ENCODE assay signal across 8 cellular contexts in the genomic region with DNA sequence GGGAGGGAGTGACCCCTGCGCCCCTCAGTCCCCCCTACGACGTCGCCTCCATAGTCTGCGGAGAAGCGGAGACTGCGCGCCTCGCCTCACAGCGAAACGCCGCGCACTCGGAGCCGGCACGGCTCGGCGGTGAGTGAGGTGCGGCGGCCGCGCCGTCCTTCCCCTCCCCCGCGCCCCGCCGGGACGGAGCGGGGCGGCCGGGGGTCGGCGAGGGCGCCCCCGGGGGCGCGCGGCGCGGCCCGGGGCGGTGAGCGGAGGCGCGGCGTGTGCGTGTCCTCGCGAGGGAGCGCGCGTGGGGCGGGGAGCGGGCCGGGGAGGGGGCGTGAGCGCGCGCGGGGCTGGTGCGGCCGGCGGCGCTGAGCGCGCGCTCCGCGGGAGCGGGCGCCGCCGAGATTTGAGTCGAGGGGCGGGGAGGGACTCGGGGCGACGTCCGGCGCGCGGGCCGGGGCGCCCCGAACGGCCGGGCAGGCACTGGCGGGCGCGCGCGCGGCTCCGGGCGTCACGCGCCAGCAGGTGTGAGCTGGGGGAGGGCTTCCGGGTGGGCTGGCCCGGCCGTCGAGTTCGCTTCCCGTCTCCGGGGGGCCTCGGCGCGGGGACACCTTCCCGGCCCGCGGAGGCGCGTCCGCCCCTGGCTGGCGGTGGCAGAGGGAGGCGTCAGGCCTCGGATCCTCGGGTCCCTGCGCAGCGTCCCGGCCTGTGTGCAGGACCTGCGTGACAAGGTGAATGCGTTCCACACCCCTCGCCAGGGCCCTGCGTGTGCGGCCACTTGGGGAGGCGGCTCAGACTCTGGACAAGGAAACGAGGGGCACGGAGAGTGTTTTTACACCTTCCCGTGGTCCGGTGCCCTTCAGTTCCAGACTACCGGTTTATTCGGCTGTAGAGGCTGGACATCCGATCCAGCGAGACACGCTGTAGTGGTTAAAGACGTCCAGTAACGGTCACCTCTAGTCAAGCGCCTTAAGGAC. TPM values are rescaled to one million over a fixed set of nuclear protein-coding genes. Genes with fewer than 3 reads are reported as not detected.
DNase-seq lines count a peak whose midpoint lies in the region; ATAC-seq and TF ChIP-seq lines count a peak whose summit lies in the region.

No MANE protein-coding gene starts in this region.

- no peaks in the 10 kb centered on the region for H3K36me3 Mint-ChIP-seq in type B pancreatic cell

- peak overlapping the region; percentile 97 for H3K27ac Mint-ChIP-seq in type B pancreatic cell

- DNase-seq in SIG-M5 treated with dmso at 0.1 percent for 504 hours (lab: John Stamatoyannopoulos, UW; ENCODE audit: unreplicated experiment) (peak; percentile 19), SIG-M5 (lab: John Stamatoyannopoulos, UW) (no peak), RWPE1 (ENCODE audit: low spot score) (peak; percentile 31), cardiac septum (ENCODE audit: low spot score) (peak; percentile 83), posterior cingulate gyrus (peak in 8 of 10 donors; percentile 30 to 91 (median 48)), type B pancreatic cell (ENCODE audit: extremely low spot score, unreplicated experiment) (peak; percentile 74)
- DNase-seq in activated naive CD4-positive, alpha-beta T cell treated with Interleukin-2 at 50 U/mL for 16 hours, result peak; percentile 77

- POLR2A ChIA-PET in RWPE1 (lab: Yijun Ruan, JAX; ENCODE audit: low non-redundant PET), result interaction anchor here (0.6 kb wide), 1 partner anchor 309 kb away, joined by 4 read pairs; no protein-coding TSS in a partner anchor

- H3K4me1 Mint-ChIP-seq in type B pancreatic cell (ENCODE audit: unreplicated experiment), result peaks cover 7% of the 10 kb centered on the region

- CTCF ChIA-PET in RWPE1 (lab: Yijun Ruan, JAX), result interaction anchor here (1.1 kb wide), 1 partner anchor 510 kb away, joined by 3 read pairs; no protein-coding TSS in a partner anchor

- no peaks in the 10 kb centered on the region for H3K9me3 Mint-ChIP-seq in type B pancreatic cell

- H3K27me3 Mint-ChIP-seq in type B pancreatic cell, result peaks cover 16% of the 10 kb centered on the region

- TF ChIP-seq CTCF in RWPE1 (conservative IDR thresholded peaks at IDR 0.05; ENCODE audit: low read depth) (no peak), type B pancreatic cell (conservative IDR thresholded peaks at IDR 0.05) (no peak)

- intact Hi-C loops in cardiac septum (cut with DNase I) (loop anchor here (2.0 to 10.0 kb wide), 4 partner anchors 132 to 600 kb away; a partner anchor contains a TSS), posterior cingulate gyrus (cut with DNase I) (loop anchor here (2.0 to 5.0 kb wide), 2 partner anchors 134 to 302 kb away; a partner anchor contains a TSS)

- H3K4me3 Mint-ChIP-seq in type B pancreatic cell, result peak overlapping the region; percentile 98

- H3K27ac ChIP-seq in RWPE1, result peak overlapping the region; percentile 90

- ATAC-seq in HG03064 (IDR thresholded peaks at IDR 0.05; ENCODE audit: low read depth, unreplicated experiment), result peak; percentile 22

RNA-seq across cellular contexts. Expression of a gene that starts 50.4 kb away (rescaled TPM):
- total RNA-seq in cardiac septum (2.3 TPM), type B pancreatic cell (ENCODE audit: low replicate concordance) (12.4 and 37.5 TPM in 2 replicates)
